11 cellular contexts compared by ENCODE assay signal in genomic region chr2:163732718-163733117, GRCh38. TPM values are rescaled to one million over a fixed set of nuclear protein-coding genes. Genes with fewer than 3 reads are reported as not detected.
A peak's percentile ranks its signal among the peaks of the same experiment; 100 is the strongest.
DNase-seq lines count a peak whose midpoint lies in the region; ATAC-seq, FAIRE-seq and TF ChIP-seq lines count a peak whose summit lies in the region.
"Had no signal": no experiment of that assay in that cellular context is flagged by ENCODE, and none has a peak within 500 bp of the region (broad histone marks: within the 10 kb centered on the region; RNA-seq: fewer than 3 reads in every experiment).

No MANE protein-coding gene starts in this region.

- H3K27me3 ChIP-seq in BE2C (no peaks in the 10 kb centered on the region), parathyroid adenoma (ENCODE audit: control insufficient read depth, insufficient read depth, low read length) (no peaks in the 10 kb centered on the region), small intestine (ENCODE audit: control insufficient read depth in 2 of 2, insufficient read depth in 2 of 2, low read length in 2 of 2) (peaks cover 0 to 3% of the 10 kb centered on the region in 2 donors)

- H3K4me2 ChIP-seq in parathyroid adenoma (ENCODE audit: low read length), result no peak overlapping the region

- ATAC-seq in GM19023 (IDR thresholded peaks at IDR 0.05; ENCODE audit: unreplicated experiment), result no peak

- no peak for FAIRE-seq in small intestine (lab: Jason Lieb, UNC)
- FAIRE-seq: colon had no signal

- H3K4me1 ChIP-seq in BE2C, result no peaks in the 10 kb centered on the region
- peaks cover 4% of the 10 kb centered on the region for H3K4me1 ChIP-seq in parathyroid adenoma
- no peaks in the 10 kb centered on the region for H3K4me1 ChIP-seq in small intestine (ENCODE audit: control insufficient read depth in 2 of 2, insufficient read depth in 1 of 2, low read depth in 1 of 2, low read length in 1 of 2)

- H3K9me3 ChIP-seq in BE2C (no peaks in the 10 kb centered on the region), parathyroid adenoma (ENCODE audit: control insufficient read depth, low read length) (no peaks in the 10 kb centered on the region), small intestine (ENCODE audit: control insufficient read depth, low read depth) (no peaks in the 10 kb centered on the region)

- H2AFZ ChIP-seq in parathyroid adenoma, result peak overlapping the region; percentile 10

- H3K27ac ChIP-seq in parathyroid adenoma (peak overlapping the region; percentile 6), small intestine (ENCODE audit: low read depth in 1 of 2, low read length in 1 of 2) (peak overlapping the region in 1 of 2 donors; percentile 49)

- WGBS in small intestine, 3 donors, result 50 to 57% (median 52%) methylated on average over 4 of the region's 4 CpGs

- no peak overlapping the region for H3K9ac ChIP-seq in parathyroid adenoma

- peak overlapping the region; percentile 81 for H3K4me3 ChIP-seq in BE2C (ENCODE audit: low read depth, low read length)
- no peak overlapping the region for H3K4me3 ChIP-seq in fibroblast of mammary gland (ENCODE audit: control insufficient read depth, low read depth, low read length)
- no peak overlapping the region for H3K4me3 ChIP-seq in parathyroid adenoma (ENCODE audit: low read depth, low read length)
- no peak overlapping the region for H3K4me3 ChIP-seq in small intestine (ENCODE audit: low read depth in 1 of 2, low read length in 2 of 2)

- no peak for TF ChIP-seq CTCF in BE2C (IDR thresholded peaks at IDR 0.05; ENCODE audit: low read depth, low read length)
- TF ChIP-seq CTCF in fibroblast of mammary gland (conservative IDR thresholded peaks at IDR 0.05; ENCODE audit: control insufficient read depth, insufficient read depth, low read depth, low read length), result no peak
- TF ChIP-seq CTCF in parathyroid adenoma (IDR thresholded peaks at IDR 0.05), result no peak

- no peak for DNase-seq in BE2C
- DNase-seq in OCI-M1 (lab: John Stamatoyannopoulos, UW), result peak; percentile 25
- peak; percentile 20 for DNase-seq in fibroblast of mammary gland (ENCODE audit: low read depth)
- no peak for DNase-seq in small intestine
- no peak for DNase-seq in NCI-H1092 (lab: John Stamatoyannopoulos, UW)
- DNase-seq in hepatic stellate cell (ENCODE audit: low spot score), result no peak
- DNase-seq: activated CD8-positive, alpha-beta memory T cell treated with anti-CD3 and anti-CD28 coated beads for 24 hours; NCI-H146 had no signal

- H3K36me3 ChIP-seq in BE2C (no peaks in the 10 kb centered on the region), parathyroid adenoma (ENCODE audit: control insufficient read depth, insufficient read depth, low read length) (no peaks in the 10 kb centered on the region), small intestine (ENCODE audit: control insufficient read depth in 2 of 2, insufficient read depth in 2 of 2, low read length in 2 of 2) (no peaks in the 10 kb centered on the region)

- no peaks in the 10 kb centered on the region for H3K79me2 ChIP-seq in parathyroid adenoma

RNA-seq across cellular contexts. Expression of gene FIGN, which starts 3.1 kb away (rescaled TPM):
- 0.15 TPM for polyA plus RNA-seq in BE2C (2012; ENCODE audit: insufficient read depth, insufficient read length, low read depth)
- under 1 TPM in 2 of 3 donors, not detected in 1; 0.27 to 0.64 TPM for polyA plus RNA-seq in small intestine

Comparison
In these comparisons a context has a peak if more than half of its experiments do, and no peak if none do; other contexts are left out.
1. DNase-seq: peak in OCI-M1 (single experiment) and fibroblast of mammary gland (single experiment); none in BE2C (single experiment), small intestine (single experiment), NCI-H1092 (single experiment) and hepatic stellate cell (single experiment).